1 cellular context compared by ENCODE assay signal in genomic region chr14:102087762-102088011, GRCh38.
TF ChIP-seq lines count a peak whose summit lies in the region.

No MANE protein-coding gene starts in this region.

TF ChIP-seq in GM23338, 12 proteins besides CTCF, POLR2A, EP300 and RAD21 (continued from another document):
- TF ChIP-seq ETS1 (IDR thresholded peaks at IDR 0.05) (no peak), POLR2AphosphoS5 (IDR thresholded peaks at IDR 0.05; ENCODE audit: low read depth) (no peak)
